In the genomic region with DNA sequence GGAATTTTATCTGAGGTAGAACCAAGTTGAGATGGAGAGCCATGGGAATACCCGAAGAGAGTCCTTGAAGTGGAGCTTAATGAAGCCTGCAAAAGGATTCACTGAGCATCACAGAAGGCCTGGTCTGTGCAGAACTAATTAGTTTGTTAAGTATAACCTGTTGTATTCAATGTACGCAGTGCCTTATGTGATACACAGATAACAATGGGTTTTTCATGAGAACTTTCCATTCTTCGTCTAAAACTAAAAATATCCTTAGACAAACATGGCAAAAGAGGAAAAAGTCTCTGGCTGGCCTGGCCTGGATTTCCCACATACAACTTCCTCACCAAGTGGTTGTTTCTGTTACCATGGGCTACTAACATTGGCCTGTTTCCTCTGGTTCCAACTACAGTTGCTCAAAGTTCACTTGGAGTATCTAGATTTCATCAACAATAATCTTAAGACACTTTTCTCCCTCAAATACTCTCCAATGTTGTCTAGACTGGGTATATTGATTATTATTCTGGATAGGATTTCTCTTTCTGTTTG, we compare ENCODE assay signal across 28 cellular contexts.
"Had no signal": no experiment of that assay in that cellular context is flagged by ENCODE, and none has a peak within 500 bp of the region (broad histone marks: within the 10 kb centered on the region; RNA-seq: fewer than 3 reads in every experiment).

No MANE protein-coding gene starts in this region.

- H3K4me3 ChIP-seq: coronary artery, dorsolateral prefrontal cortex, esophagus squamous epithelium, gastroesophageal sphincter had no signal

- H3K36me3 Mint-ChIP-seq: activated naive CD8-positive, alpha-beta T cell; WTC11 had no signal

- H3K4me1 Mint-ChIP-seq: activated T-helper 17 cell treated with anti-CD3 and anti-CD28 coated beads, Interleukin-2, amount 50 U/mL, for 72 hours; central memory CD8-positive, alpha-beta T cell had no signal

- H3K9me3 ChIP-seq: esophagus squamous epithelium, gastroesophageal sphincter had no signal

- H3K27ac ChIP-seq: brain microvascular endothelial cell, dorsolateral prefrontal cortex, epithelial cell of prostate, esophagus squamous epithelium, gastroesophageal sphincter, VCaP had no signal

- H3K27ac Mint-ChIP-seq: activated CD8-positive, alpha-beta T cell treated with anti-CD3 and anti-CD28 coated beads for 36 hours; activated naive CD8-positive, alpha-beta T cell; activated T-helper 17 cell treated with anti-CD3 and anti-CD28 coated beads, Interleukin-2, amount 50 U/mL, for 72 hours; dendritic cell treated with granulocyte-macrophage colony-stimulating factor and Interleukin-4, amounts not matched to agents 40 ng/mL and 50 ng/mL, for 4 days; effector memory CD8-positive, alpha-beta T cell; WTC11 had no signal

- H3K4me1 ChIP-seq: esophagus squamous epithelium, gastroesophageal sphincter had no signal

- H3K27me3 Mint-ChIP-seq: activated CD8-positive, alpha-beta T cell treated with anti-CD3 and anti-CD28 coated beads for 36 hours; activated naive CD8-positive, alpha-beta T cell; activated T-helper 17 cell treated with anti-CD3 and anti-CD28 coated beads, Interleukin-2, amount 50 U/mL, for 72 hours; central memory CD8-positive, alpha-beta T cell; dendritic cell treated with granulocyte-macrophage colony-stimulating factor and Interleukin-4, amounts not matched to agents 40 ng/mL and 50 ng/mL, for 4 days; effector memory CD8-positive, alpha-beta T cell had no signal

- DNase-seq: activated CD4-positive, alpha-beta T cell treated with anti-CD3 and anti-CD28 coated beads for 1 hour; activated CD4-positive, alpha-beta T cell treated with anti-CD3 and anti-CD28 coated beads for 4 hours; activated CD4-positive, alpha-beta T cell treated with anti-CD3 and anti-CD28 coated beads, Interleukin-2, amount 50 U/mL, for 1 hour; activated CD4-positive, alpha-beta T cell treated with anti-CD3 and anti-CD28 coated beads, Interleukin-2, amount 50 U/mL, for 48 hours; activated CD8-positive, alpha-beta memory T cell treated with anti-CD3 and anti-CD28 coated beads for 24 hours; activated CD8-positive, alpha-beta T cell treated with anti-CD3 and anti-CD28 coated beads for 36 hours; activated effector memory CD4-positive, alpha-beta T cell treated with Interleukin-2 at 50 U/mL for 16 hours; activated gamma-delta T cell treated with Interleukin-2 at 50 U/mL for 16 hours; activated naive CD4-positive, alpha-beta T cell treated with anti-CD3 and anti-CD28 coated beads, Interleukin-2, amount 50 U/mL, for 16 hours; activated naive CD4-positive, alpha-beta T cell treated with Interleukin-2 at 50 U/mL for 16 hours; activated T-cell treated with anti-CD3 and anti-CD28 coated beads, Interleukin-2, amount 50 U/mL, for 4 hours; amniotic stem cell; anterior cingulate cortex; brain microvascular endothelial cell; dorsolateral prefrontal cortex; effector memory CD8-positive, alpha-beta T cell; esophagus squamous epithelium; foreskin melanocyte; T-helper 2 cell had no signal

- ATAC-seq: activated CD8-positive, alpha-beta T cell treated with anti-CD3 and anti-CD28 coated beads for 36 hours; activated T-cell treated with anti-CD3 and anti-CD28 coated beads, Interleukin-2, amount 50 U/mL, for 4 hours; activated T-helper 17 cell treated with anti-CD3 and anti-CD28 coated beads, Interleukin-2, amount 50 U/mL, for 72 hours; effector memory CD8-positive, alpha-beta T cell; gastroesophageal sphincter; WTC11 had no signal

- H3K36me3 ChIP-seq: brain microvascular endothelial cell, esophagus squamous epithelium, gastroesophageal sphincter had no signal

- H3K9me3 Mint-ChIP-seq: activated T-cell treated with anti-CD3 and anti-CD28 coated beads, Interleukin-2, amount 50 U/mL, for 4 hours; dendritic cell treated with granulocyte-macrophage colony-stimulating factor and Interleukin-4, amounts not matched to agents 40 ng/mL and 50 ng/mL, for 4 days; WTC11 had no signal

- H3K27me3 ChIP-seq: brain microvascular endothelial cell, esophagus squamous epithelium, gastroesophageal sphincter had no signal

- H3K4me3 Mint-ChIP-seq: activated CD8-positive, alpha-beta T cell treated with anti-CD3 and anti-CD28 coated beads for 36 hours; activated naive CD8-positive, alpha-beta T cell; activated T-cell treated with anti-CD3 and anti-CD28 coated beads, Interleukin-2, amount 50 U/mL, for 4 hours; activated T-helper 17 cell treated with anti-CD3 and anti-CD28 coated beads, Interleukin-2, amount 50 U/mL, for 72 hours; central memory CD8-positive, alpha-beta T cell; dendritic cell treated with granulocyte-macrophage colony-stimulating factor and Interleukin-4, amounts not matched to agents 40 ng/mL and 50 ng/mL, for 4 days; effector memory CD8-positive, alpha-beta T cell; WTC11 had no signal
